ENCODE assay signal across 8 cellular contexts in the genomic region with DNA sequence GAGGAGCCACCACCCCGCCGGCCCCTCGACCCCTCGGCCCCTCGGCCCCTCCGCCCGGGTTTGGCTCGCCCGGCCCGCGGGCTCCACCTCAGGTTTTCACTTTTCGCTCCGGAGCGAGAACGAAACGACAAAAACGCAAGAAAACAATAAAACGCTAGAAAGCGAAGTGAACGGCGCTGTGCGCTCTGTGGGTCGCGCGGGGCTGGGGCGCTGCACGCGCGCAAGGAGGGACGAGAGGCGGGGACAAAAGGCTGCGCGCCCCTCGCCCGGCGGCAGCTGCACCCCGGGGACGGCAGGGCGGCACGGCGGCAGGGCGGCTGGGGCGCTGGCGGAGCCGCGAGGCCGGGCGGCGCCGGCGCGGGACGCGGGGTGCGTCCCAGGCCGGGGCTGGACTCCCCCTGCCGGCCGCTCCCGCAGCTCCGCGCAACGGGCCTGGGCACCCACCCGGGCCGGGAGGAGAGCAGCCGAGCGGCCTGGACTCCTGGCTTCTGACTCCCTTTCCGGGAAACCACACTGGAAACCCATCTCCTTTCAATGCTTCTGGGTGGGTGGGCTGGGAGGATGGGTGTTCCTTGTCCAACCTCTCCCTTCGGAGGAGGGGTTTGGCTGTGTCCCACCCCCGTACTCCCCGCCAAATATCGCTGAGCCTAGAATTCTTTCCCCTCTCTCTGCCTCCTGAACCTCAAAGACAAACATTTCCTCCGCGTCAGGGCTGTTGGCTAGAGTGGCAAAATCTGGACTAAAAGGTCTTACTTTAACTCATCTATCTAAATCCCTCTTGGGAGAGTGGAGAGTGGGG. TPM values are rescaled to one million over a fixed set of nuclear protein-coding genes. Genes with fewer than 3 reads are reported as not detected.
A peak's percentile ranks its signal among the peaks of the same experiment; 100 is the strongest.
DNase-seq lines count a peak whose midpoint lies in the region; ATAC-seq, FAIRE-seq and TF ChIP-seq lines count a peak whose summit lies in the region.

No MANE protein-coding gene starts in this region.

- H3K4me3 ChIP-seq in astrocyte (ENCODE audit: insufficient read depth, low read depth, low read length) (peak overlapping the region; percentile 57), retinal pigment epithelial cell (ENCODE audit: low read length) (peak overlapping the region; percentile 36)

- H3K4me2 ChIP-seq in astrocyte (ENCODE audit: low read length), result peak overlapping the region; percentile 88

- H4K20me1 ChIP-seq in astrocyte (ENCODE audit: insufficient read depth, low read length), result peaks cover 19% of the 10 kb centered on the region

- peak overlapping the region; percentile 73 for H3K4me3 Mint-ChIP-seq in astrocyte (ENCODE audit: unreplicated experiment)

- no peaks in the 10 kb centered on the region for H3K4me1 Mint-ChIP-seq in astrocyte (ENCODE audit: low read depth, unreplicated experiment)

- peak; percentile 37 for ATAC-seq in GM19324 (IDR thresholded peaks at IDR 0.05; ENCODE audit: low FRiP score, unreplicated experiment)
- ATAC-seq in HG03097 (IDR thresholded peaks at IDR 0.05; ENCODE audit: low FRiP score, unreplicated experiment), result no peak
- ATAC-seq in GM21717 (IDR thresholded peaks at IDR 0.05; ENCODE audit: unreplicated experiment), result no peak

- H2AFZ ChIP-seq in astrocyte (ENCODE audit: low read depth, low read length), result peak overlapping the region; percentile 92

- H3K9me3 Mint-ChIP-seq in astrocyte (ENCODE audit: unreplicated experiment), result no peaks in the 10 kb centered on the region

- peaks cover 30% of the 10 kb centered on the region for H3K79me2 ChIP-seq in astrocyte (ENCODE audit: insufficient read depth, low read length)

- no peak for FAIRE-seq in astrocyte (lab: Jason Lieb, UNC)

- DNase-seq in CD1c-positive myeloid dendritic cell (ENCODE audit: extremely low spot score) (peak; percentile 57), OCI-M1 (lab: John Stamatoyannopoulos, UW) (peak; percentile 76), astrocyte (ENCODE audit: low read depth) (peak; percentile 49), hippocampal formation (lab: John Stamatoyannopoulos, UW) (peak; percentile 13 to 32), retinal pigment epithelial cell (ENCODE audit: low read depth) (no peak)

- TF ChIP-seq CTCF in astrocyte (IDR thresholded peaks at IDR 0.05; ENCODE audit: insufficient read depth, low read depth, low read length) (peak; percentile 16), retinal pigment epithelial cell (conservative IDR thresholded peaks at IDR 0.05; ENCODE audit: low read depth, low read length) (peak; percentile 42)

- peaks cover 49% of the 10 kb centered on the region for H3K27me3 Mint-ChIP-seq in astrocyte (ENCODE audit: low read depth, unreplicated experiment)

- H3K9ac ChIP-seq in astrocyte (ENCODE audit: low read length), result peak overlapping the region; percentile 70

- H3K27ac ChIP-seq in astrocyte (ENCODE audit: low read depth, low read length), result peak overlapping the region; percentile 33

- no peaks in the 10 kb centered on the region for H3K9me3 ChIP-seq in astrocyte (ENCODE audit: insufficient read depth, low read depth, low read length)

- peaks cover 29% of the 10 kb centered on the region for H3K4me1 ChIP-seq in astrocyte (ENCODE audit: insufficient read depth, low read length)

- no peak overlapping the region for H3K27ac Mint-ChIP-seq in astrocyte (ENCODE audit: unreplicated experiment)

- no peaks in the 10 kb centered on the region for H3K36me3 ChIP-seq in astrocyte (ENCODE audit: insufficient read depth, low read length)

- peaks cover 8% of the 10 kb centered on the region for H3K27me3 ChIP-seq in astrocyte (ENCODE audit: insufficient read depth, low read length)

- H3K36me3 Mint-ChIP-seq in astrocyte (ENCODE audit: low read depth, unreplicated experiment), result peaks cover 2% of the 10 kb centered on the region

RNA-seq across cellular contexts. Expression of a gene that starts 9.9 kb away (rescaled TPM):
- total RNA-seq in astrocyte, result 0.50 and 0.53 TPM in 2 replicates

RNA-seq across cellular contexts. Expression of a gene that starts 42.7 kb away (rescaled TPM):
- 0.14 TPM in 1 of 2 replicates, not detected in the other for total RNA-seq in astrocyte
